ENCODE assay signal across 12 cellular contexts in genomic region chr9:88092699-88093359, GRCh38. TPM values are rescaled to one million over a fixed set of nuclear protein-coding genes. Genes with fewer than 3 reads are reported as not detected.
DNase-seq lines count a peak whose midpoint lies in the region; ATAC-seq and TF ChIP-seq lines count a peak whose summit lies in the region.
"Had no signal": no experiment of that assay in that cellular context is flagged by ENCODE, and none has a peak within 500 bp of the region (broad histone marks: within the 10 kb centered on the region; RNA-seq: fewer than 3 reads in every experiment).

No MANE protein-coding gene starts in this region.

- peaks cover 0 to 5% (median 0%) of the 10 kb centered on the region in 4 donors for H3K4me1 ChIP-seq in sigmoid colon

- peak overlapping the region; percentile 16 for H3K4me3 ChIP-seq in HL-60 (replicated peaks; ENCODE audit: insufficient read depth, low read length)
- no peak overlapping the region for H3K4me3 ChIP-seq in sigmoid colon

- intact Hi-C loops in left ventricle myocardium superior (cut with micrococcal nuclease): no loop called here
- intact Hi-C loops in sigmoid colon (cut with DNase I): no loop called here
- intact Hi-C loops in left colon (cut with DNase I, micrococcal nuclease): no loop called here

- H3K9me3 ChIP-seq in sigmoid colon: no peaks in the 10 kb centered on the region

- 71 to 74% methylated on average over 14 of the region's 14 CpGs for WGBS in sigmoid colon, 2 donors

- no peaks in the 10 kb centered on the region for H3K27me3 ChIP-seq in HL-60 (ENCODE audit: insufficient read depth, poor library complexity, severe bottlenecking)
- no peaks in the 10 kb centered on the region for H3K27me3 ChIP-seq in sigmoid colon

- DNase-seq in HL-60 (ENCODE audit: low read depth in 1 of 2, low spot score in 1 of 2) (peak; percentile 49 to 71), SHP77 treated with DMSO at 0.1 percent for 48 hours (lab: John Stamatoyannopoulos, UW) (peak; percentile 68), left ventricle myocardium superior (peak; percentile 62), sigmoid colon (peak; percentile 72), left colon (no peak)
- DNase-seq in stimulated activated CD4-positive, alpha-beta T cell treated with anti-CD3 and anti-CD28 coated beads, Interleukin-4, amount 100 ng/mL, for 1 hour: no peak
- DNase-seq: activated CD4-positive, alpha-beta T cell treated with anti-CD3 and anti-CD28 coated beads for 1 hour; activated naive CD4-positive, alpha-beta T cell treated with anti-CD3 and anti-CD28 coated beads, Interleukin-2, amount 10 ng/mL, durations not matched to agents 7 days and 5 days; Calu3; effector CD4-positive, alpha-beta T cell had no signal

- TF ChIP-seq POLR2A in sigmoid colon (IDR thresholded peaks at IDR 0.05): no peak

- H3K36me3 ChIP-seq in sigmoid colon: no peaks in the 10 kb centered on the region

- ATAC-seq in left ventricle myocardium superior (peak; percentile 82), HG03095 (IDR thresholded peaks at IDR 0.05; ENCODE audit: unreplicated experiment) (no peak), HG03025 (IDR thresholded peaks at IDR 0.05; ENCODE audit: low FRiP score, unreplicated experiment) (no peak), left colon (no peak)

- peak overlapping the region; percentile 44 for H3K27ac ChIP-seq in HL-60 (replicated peaks)
- peak overlapping the region in 2 of 4 donors; percentile 5 to 31 for H3K27ac ChIP-seq in sigmoid colon

- TF ChIP-seq EP300 in sigmoid colon (IDR thresholded peaks at IDR 0.05): no peak

- TF ChIP-seq CTCF in HL-60 (IDR thresholded peaks at IDR 0.05; ENCODE audit: insufficient read depth, low read length): no peak
- TF ChIP-seq CTCF in sigmoid colon (IDR thresholded peaks at IDR 0.05): no peak

RNA-seq across cellular contexts. Expression of gene SPATA31C2, which starts 45.4 kb away (rescaled TPM):
- total RNA-seq in left ventricle myocardium superior: not detected
- total RNA-seq in sigmoid colon: not detected
- polyA plus RNA-seq in sigmoid colon: not detected
- not detected for total RNA-seq in left colon
- total RNA-seq: Calu3 had no signal

Comparison
In these comparisons a context has a peak if more than half of its experiments do, and no peak if none do; other contexts are left out.
1. DNase-seq: peak in HL-60 (2 of 2), SHP77 treated with DMSO at 0.1 percent for 48 hours (single experiment), left ventricle myocardium superior (single experiment) and sigmoid colon (single experiment); none in stimulated activated CD4-positive, alpha-beta T cell treated with anti-CD3 and anti-CD28 coated beads, Interleukin-4, amount 100 ng/mL, for 1 hour (single experiment) and left colon (0 of 2).